27 cellular contexts compared by ENCODE assay signal in the genomic region with DNA sequence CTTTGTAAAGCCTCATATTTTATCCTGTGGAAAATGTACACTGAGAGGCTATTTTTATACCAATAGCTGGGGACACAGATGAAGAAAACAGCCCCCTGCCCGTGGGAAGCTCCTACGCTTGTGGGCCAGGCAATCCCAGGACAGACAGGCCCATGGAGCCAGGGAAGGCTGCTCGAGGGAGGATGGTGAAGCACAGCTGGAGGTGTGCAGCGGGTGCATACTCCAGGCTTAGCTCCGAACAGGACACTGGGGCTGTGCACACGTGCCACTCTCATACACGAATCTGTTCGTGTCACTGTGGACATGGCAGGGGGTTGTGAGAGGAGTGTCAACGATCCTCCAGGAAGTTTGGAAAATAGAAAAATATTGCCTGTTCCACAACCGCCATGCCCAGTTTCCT. TPM values are rescaled to one million over a fixed set of nuclear protein-coding genes. Genes with fewer than 3 reads are reported as not detected.
"Had no signal": no experiment of that assay in that cellular context is flagged by ENCODE, and none has a peak within 500 bp of the region (broad histone marks: within the 10 kb centered on the region; RNA-seq: fewer than 3 reads in every experiment).

No MANE protein-coding gene starts in this region.

- H3K27me3 ChIP-seq: adrenal gland, ascending aorta, heart right ventricle, left lung, suprapubic skin, uterus had no signal

- H3K4me3 ChIP-seq: adrenal gland, ascending aorta, heart right ventricle, left lung, prostate gland, suprapubic skin, uterus had no signal

- H3K9me3 ChIP-seq: adrenal gland, ascending aorta, heart right ventricle, left lung, prostate gland, suprapubic skin, uterus had no signal

- ATAC-seq: esophagus mucosa; heart right ventricle; left lung; naive thymus-derived CD8-positive, alpha-beta T cell; T-helper 17 cell had no signal

- H3K27ac ChIP-seq: adrenal gland, heart right ventricle, left lung, prostate gland, suprapubic skin, uterus, WERI-Rb-1 had no signal

- DNase-seq: activated CD4-positive, alpha-beta memory T cell treated with anti-CD3 and anti-CD28 coated beads for 36 hours; activated CD4-positive, alpha-beta T cell treated with anti-CD3 and anti-CD28 coated beads, Interleukin-2, amount 10 ng/mL, durations not matched to agents 24 days and 14 days; activated CD4-positive, CD25-positive, alpha-beta regulatory T cell treated with anti-CD3 and anti-CD28 coated beads, Interleukin-2, amount 50 U/mL, for 72 hours; activated CD8-positive, alpha-beta memory T cell treated with anti-CD3 and anti-CD28 coated beads, Interleukin-2, amount 50 U/mL, for 4 hours; activated effector memory CD4-positive, alpha-beta T cell treated with anti-CD3 and anti-CD28 coated beads, Interleukin-2, amount 50 U/mL, for 16 hours; activated naive CD4-positive, alpha-beta T cell treated with anti-CD3 and anti-CD28 coated beads for 36 hours; activated naive CD8-positive, alpha-beta T cell treated with anti-CD3 and anti-CD28 coated beads for 36 hours; activated T-cell treated with anti-CD3 and anti-CD28 coated beads, Interleukin-2, amount 50 U/mL, for 1 hour; adrenal gland; foreskin fibroblast; heart right ventricle; kidney glomerular epithelial cell; left lung; naive thymus-derived CD8-positive, alpha-beta T cell; retina; stimulated activated CD4-positive, alpha-beta T cell treated with anti-CD3 and anti-CD28 coated beads, Interleukin-15, amount 100 ng/mL, for 24 hours; stimulated activated CD4-positive, alpha-beta T cell treated with anti-CD3 and anti-CD28 coated beads, Interleukin-2, amount 100 ng/mL, for 24 hours; stimulated activated naive CD4-positive, alpha-beta T cell; T-helper 17 cell; T1000; trophoblast cell; uterus; WERI-Rb-1 had no signal

- H3K4me1 ChIP-seq: prostate gland had no signal

- H3K36me3 ChIP-seq: adrenal gland, ascending aorta, heart right ventricle, left lung, prostate gland, suprapubic skin, uterus, WERI-Rb-1 had no signal

RNA-seq across cellular contexts. Expression of a gene that starts 36.1 kb away (rescaled TPM):
- polyA plus RNA-seq: naive thymus-derived CD8-positive, alpha-beta T cell had no signal
